Comparison of ENCODE assay signal across 8 cellular contexts in genomic region chr13:32001392-32001768, GRCh38. TPM values are rescaled to one million over a fixed set of nuclear protein-coding genes. Genes with fewer than 3 reads are reported as not detected.
A peak's percentile ranks its signal among the peaks of the same experiment; 100 is the strongest.
DNase-seq lines count a peak whose midpoint lies in the region; ATAC-seq and TF ChIP-seq lines count a peak whose summit lies in the region.

No MANE protein-coding gene starts in this region.

- peak; percentile 51 for TF ChIP-seq CTCF in foreskin fibroblast (IDR thresholded peaks at IDR 0.05; ENCODE audit: low read depth, low read length)

- no peak overlapping the region for H3K4me3 ChIP-seq in foreskin fibroblast (ENCODE audit: low read depth in 1 of 2, low read length in 2 of 2)

- ATAC-seq in GM19463 (IDR thresholded peaks at IDR 0.05; ENCODE audit: unreplicated experiment) (peak; percentile 95), HG03521 (IDR thresholded peaks at IDR 0.05; ENCODE audit: unreplicated experiment) (peak; percentile 87)

- DNase-seq in NCI-H1105 treated with DMSO at 0.1 percent for 48 hours (lab: John Stamatoyannopoulos, UW) = peak; percentile 10
- DNase-seq in NCI-H1105 (lab: John Stamatoyannopoulos, UW) = no peak
- peak; percentile 85 for DNase-seq in SKM-1 (lab: John Stamatoyannopoulos, UW; ENCODE audit: unreplicated experiment)
- peak; percentile 26 to 65 for DNase-seq in foreskin fibroblast
- peak; percentile 55 for DNase-seq in renal cortical epithelial cell (ENCODE audit: low read depth)
- no peak for DNase-seq in ecto neural progenitor cell (ENCODE audit: low spot score)

RNA-seq across cellular contexts. Expression of gene FRY, which starts 30.2 kb away (rescaled TPM):
- total RNA-seq in renal cortical epithelial cell = 2.6 and 16.2 TPM in 2 replicates

Comparison
In these comparisons a context has a peak if more than half of its experiments do, and no peak if none do; other contexts are left out.
1. DNase-seq: peak in NCI-H1105 treated with DMSO at 0.1 percent for 48 hours (single experiment), SKM-1 (single experiment), foreskin fibroblast (2 of 2) and renal cortical epithelial cell (single experiment); none in NCI-H1105 (single experiment) and ecto neural progenitor cell (single experiment).